15 cellular contexts compared by ENCODE assay signal in genomic region chr13:98273824-98274786, GRCh38.
DNase-seq lines count a peak whose midpoint lies in the region; ATAC-seq and TF ChIP-seq lines count a peak whose summit lies in the region.
"Had no signal": no experiment of that assay in that cellular context is flagged by ENCODE, and none has a peak within 500 bp of the region (broad histone marks: within the 10 kb centered on the region; RNA-seq: fewer than 3 reads in every experiment).

No MANE protein-coding gene starts in this region.

- no peaks in the 10 kb centered on the region for H3K9me3 Mint-ChIP-seq in brain
- H3K9me3 Mint-ChIP-seq: activated T-cell treated with anti-CD3 and anti-CD28 coated beads, Interleukin-2, amount 50 U/mL, for 4 hours had no signal

- H3K9me3 ChIP-seq in AG04450 (ENCODE audit: control insufficient read depth, insufficient read depth, low read length): no peaks in the 10 kb centered on the region
- H3K9me3 ChIP-seq in liver (ENCODE audit: control insufficient read depth in 4 of 4, low read length in 3 of 4): no peaks in the 10 kb centered on the region
- H3K9me3 ChIP-seq: SK-N-SH, spleen had no signal

- peak overlapping the region; percentile 58 to 65 for H3K9ac ChIP-seq in liver (ENCODE audit: low read depth in 1 of 2, low read length in 2 of 2)
- H3K9ac ChIP-seq: SK-N-SH had no signal

- no peak for DNase-seq in AG04450 (ENCODE audit: low read depth, low spot score)
- peak; percentile 76 for DNase-seq in NCI-H146 (lab: John Stamatoyannopoulos, UW)
- DNase-seq in NCI-H526 treated with DMSO at 0.1 percent for 48 hours (lab: John Stamatoyannopoulos, UW): no peak
- DNase-seq: activated T-cell treated with anti-CD3 and anti-CD28 coated beads, Interleukin-2, amount 50 U/mL, for 4 hours; DMS53; erythroblast; Karpas-422; NCI-H82; SK-N-SH; spleen had no signal

- H3K27me3 ChIP-seq in AG04450 (ENCODE audit: control insufficient read depth, insufficient read depth, low read length) (no peaks in the 10 kb centered on the region), liver (ENCODE audit: control insufficient read depth in 4 of 4, insufficient read depth in 4 of 4, low read length in 3 of 4) (no peaks in the 10 kb centered on the region)
- H3K27me3 ChIP-seq: spleen had no signal

- no peak for ATAC-seq in HG02759 (IDR thresholded peaks at IDR 0.05; ENCODE audit: unreplicated experiment)
- no peak for ATAC-seq in GM19467 (IDR thresholded peaks at IDR 0.05; ENCODE audit: unreplicated experiment)
- ATAC-seq in GM21786 (IDR thresholded peaks at IDR 0.05; ENCODE audit: unreplicated experiment): no peak
- ATAC-seq: activated T-cell treated with anti-CD3 and anti-CD28 coated beads, Interleukin-2, amount 50 U/mL, for 4 hours had no signal

- H3K4me3 Mint-ChIP-seq in brain: peak overlapping the region; percentile 74 to 82 (median 78)
- H3K4me3 Mint-ChIP-seq: activated T-cell treated with anti-CD3 and anti-CD28 coated beads, Interleukin-2, amount 50 U/mL, for 4 hours had no signal

- no peak overlapping the region for H3K4me3 ChIP-seq in AG04450 (ENCODE audit: low read depth, low read length)
- peak overlapping the region; percentile 20 to 34 (median 20) for H3K4me3 ChIP-seq in liver (ENCODE audit: low read depth in 1 of 3, low read length in 3 of 3)
- H3K4me3 ChIP-seq: spleen had no signal

- H3K36me3 Mint-ChIP-seq in brain: peaks cover 7% of the 10 kb centered on the region

- H3K27ac Mint-ChIP-seq in brain: peak overlapping the region; percentile 93 to 98 (median 97)

- CTCF ChIA-PET in AG04450 (lab: Charles Lee): interaction anchor here (1.0 to 1.1 kb wide), 2 partner anchors 54 to 171 kb away, joined by 3 read pairs; no protein-coding TSS in a partner anchor

- POLR2A ChIA-PET in AG04450 (lab: Yijun Ruan, JAX): interaction anchor here (0.5 to 0.8 kb wide), 3 partner anchors 8 to 14 kb away, joined by 3 to 4 read pairs (median 3); no protein-coding TSS in a partner anchor

- TF ChIP-seq RAD21 in liver (IDR thresholded peaks at IDR 0.05): no peak

- no peaks in the 10 kb centered on the region for H3K27me3 Mint-ChIP-seq in brain

- no peaks in the 10 kb centered on the region for H3K36me3 ChIP-seq in liver (ENCODE audit: control insufficient read depth in 4 of 4, insufficient read depth in 3 of 4, low read depth in 1 of 4, low read length in 3 of 4)
- H3K36me3 ChIP-seq: spleen had no signal

- no peak for TF ChIP-seq CTCF in AG04450 (IDR thresholded peaks at IDR 0.05; ENCODE audit: low read depth, low read length)
- TF ChIP-seq CTCF in brain (conservative IDR thresholded peaks at IDR 0.05): no peak
- no peak for TF ChIP-seq CTCF in liver (IDR thresholded peaks at IDR 0.05; ENCODE audit: low read depth, low read length, missing input control)

- peaks cover 11 to 44% (median 36%) of the 10 kb centered on the region in 4 donors for H3K4me1 ChIP-seq in liver (ENCODE audit: control insufficient read depth in 4 of 4, insufficient read depth in 4 of 4, low read length in 3 of 4)

- peaks cover 71% of the 10 kb centered on the region for H3K4me1 Mint-ChIP-seq in brain

- WGBS in liver: 40% methylated on average over 13 of the region's 13 CpGs

- H3K27ac ChIP-seq in AG04450 (ENCODE audit: low read depth, low read length) (peak overlapping the region; percentile 47), liver (ENCODE audit: low read depth in 1 of 2, low read length in 2 of 2) (peak overlapping the region; percentile 49 to 63)
- H3K27ac ChIP-seq: spleen had no signal

TF ChIP-seq in liver, 16 proteins besides CTCF, POLR2A, EP300 and RAD21:
- TF ChIP-seq RXRA (IDR thresholded peaks at IDR 0.05) (no peak), ATF3 (IDR thresholded peaks at IDR 0.05) (no peak), YY1 (IDR thresholded peaks at IDR 0.05) (peak; percentile 17), JUND (IDR thresholded peaks at IDR 0.05) (peak in 1 of 2 donors; percentile 9), GABPA (IDR thresholded peaks at IDR 0.05 in 1 of 2, conservative IDR thresholded peaks at IDR 0.05 in 1 of 2) (no peak)
- TF ChIP-seq, protein P1, sequence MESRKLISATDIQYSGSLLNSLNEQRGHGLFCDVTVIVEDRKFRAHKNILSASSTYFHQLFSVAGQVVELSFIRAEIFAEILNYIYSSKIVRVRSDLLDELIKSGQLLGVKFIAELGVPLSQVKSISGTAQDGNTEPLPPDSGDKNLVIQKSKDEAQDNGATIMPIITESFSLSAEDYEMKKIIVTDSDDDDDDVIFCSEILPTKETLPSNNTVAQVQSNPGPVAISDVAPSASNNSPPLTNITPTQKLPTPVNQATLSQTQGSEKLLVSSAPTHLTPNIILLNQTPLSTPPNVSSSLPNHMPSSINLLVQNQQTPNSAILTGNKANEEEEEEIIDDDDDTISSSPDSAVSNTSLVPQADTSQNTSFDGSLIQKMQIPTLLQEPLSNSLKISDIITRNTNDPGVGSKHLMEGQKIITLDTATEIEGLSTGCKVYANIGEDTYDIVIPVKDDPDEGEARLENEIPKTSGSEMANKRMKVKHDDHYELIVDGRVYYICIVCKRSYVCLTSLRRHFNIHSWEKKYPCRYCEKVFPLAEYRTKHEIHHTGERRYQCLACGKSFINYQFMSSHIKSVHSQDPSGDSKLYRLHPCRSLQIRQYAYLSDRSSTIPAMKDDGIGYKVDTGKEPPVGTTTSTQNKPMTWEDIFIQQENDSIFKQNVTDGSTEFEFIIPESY (IDR thresholded peaks at IDR 0.05): no peak
TF ChIP-seq in liver: peak in this region for 2.
